ENCODE assay signal across 18 cellular contexts in genomic region chr15:98226578-98226977, GRCh38.
DNase-seq lines count a peak whose midpoint lies in the region; ATAC-seq, FAIRE-seq and TF ChIP-seq lines count a peak whose summit lies in the region.
"Had no signal": no experiment of that assay in that cellular context is flagged by ENCODE, and none has a peak within 500 bp of the region (broad histone marks: within the 10 kb centered on the region; RNA-seq: fewer than 3 reads in every experiment).

No MANE protein-coding gene starts in this region.

- no peaks in the 10 kb centered on the region for H3K9me3 Mint-ChIP-seq in activated CD4-positive, alpha-beta T cell treated with anti-CD3 and anti-CD28 coated beads, Interleukin-2, amount 10 ng/mL, durations not matched to agents 7 days and 5 days
- H3K9me3 Mint-ChIP-seq: CD4-positive, alpha-beta T cell; HFFc6 had no signal

- no peaks in the 10 kb centered on the region for H3K36me3 Mint-ChIP-seq in activated CD4-positive, alpha-beta T cell treated with anti-CD3 and anti-CD28 coated beads, Interleukin-2, amount 10 ng/mL, durations not matched to agents 7 days and 5 days (ENCODE audit: low read depth)

- no peak overlapping the region for H4K12ac ChIP-seq in trophoblast cell (ENCODE audit: low read depth, low read length)

- peaks cover 0 to 3% of the 10 kb centered on the region in 2 experiments for H3K4me1 ChIP-seq in trophoblast cell (ENCODE audit: control insufficient read depth in 1 of 2, insufficient read depth in 2 of 2, low read length in 2 of 2)

- no peak overlapping the region for H2AFZ ChIP-seq in trophoblast cell (ENCODE audit: insufficient read depth, low read length, poor library complexity)

- H3K23ac ChIP-seq in trophoblast cell (ENCODE audit: low read length), result no peak overlapping the region

- H3K4me1 Mint-ChIP-seq in activated CD4-positive, alpha-beta T cell treated with anti-CD3 and anti-CD28 coated beads, Interleukin-2, amount 10 ng/mL, durations not matched to agents 7 days and 5 days, result no peaks in the 10 kb centered on the region
- H3K4me1 Mint-ChIP-seq: B cell had no signal

- no peak overlapping the region for H2BK120ac ChIP-seq in trophoblast cell (ENCODE audit: insufficient read depth, low read length, poor library complexity)

- peaks cover 4% of the 10 kb centered on the region for H3K27me3 Mint-ChIP-seq in activated CD4-positive, alpha-beta T cell treated with anti-CD3 and anti-CD28 coated beads, Interleukin-2, amount 10 ng/mL, durations not matched to agents 7 days and 5 days
- H3K27me3 Mint-ChIP-seq: B cell had no signal

- H3K4me3 Mint-ChIP-seq in activated CD4-positive, alpha-beta T cell treated with anti-CD3 and anti-CD28 coated beads, Interleukin-2, amount 10 ng/mL, durations not matched to agents 7 days and 5 days, result no peak overlapping the region
- H3K4me3 Mint-ChIP-seq: B cell; CD4-positive, alpha-beta T cell; HFFc6 had no signal

- H2BK12ac ChIP-seq in trophoblast cell (ENCODE audit: low read length), result no peak overlapping the region

- no peak overlapping the region for H2BK5ac ChIP-seq in trophoblast cell (ENCODE audit: low read depth, low read length, poor library complexity)

- H3K36me3 ChIP-seq in bronchial epithelial cell (ENCODE audit: control insufficient read depth, insufficient read depth, low read length) (no peaks in the 10 kb centered on the region), trophoblast cell (ENCODE audit: control insufficient read depth in 1 of 2, insufficient read depth in 2 of 2, low read length in 2 of 2) (no peaks in the 10 kb centered on the region)

- no peak overlapping the region for H3K9ac ChIP-seq in trophoblast cell (ENCODE audit: low read length)

- no peak overlapping the region for H4K91ac ChIP-seq in trophoblast cell (ENCODE audit: low read depth, low read length)

- no peak overlapping the region for H3K27ac ChIP-seq in trophoblast cell (ENCODE audit: low read depth, low read length)

- H3K27ac Mint-ChIP-seq in activated CD4-positive, alpha-beta T cell treated with anti-CD3 and anti-CD28 coated beads, Interleukin-2, amount 10 ng/mL, durations not matched to agents 7 days and 5 days, result no peak overlapping the region
- H3K27ac Mint-ChIP-seq: B cell; CD4-positive, alpha-beta T cell; HFFc6 had no signal

- H4K8ac ChIP-seq in trophoblast cell (ENCODE audit: low read depth, low read length), result no peak overlapping the region

- no peak overlapping the region for H3K14ac ChIP-seq in trophoblast cell (ENCODE audit: low read length)

- CTCF ChIA-PET in activated CD4-positive, alpha-beta T cell treated with anti-CD3 and anti-CD28 coated beads, Interleukin-2, amount 10 ng/mL, durations not matched to agents 7 days and 5 days (lab: Charles Lee), result interaction anchor here (0.6 kb wide), 1 partner anchor 1336 kb away, joined by 3 read pairs; no protein-coding TSS in a partner anchor

- no CpG with 5 or more reads among the region's 2 CpGs for WGBS in trophoblast cell (ENCODE audit: extremely low coverage, insufficient coverage, insufficient read length)

- H3K79me2 ChIP-seq in trophoblast cell (ENCODE audit: control insufficient read depth, insufficient read depth, low read length, poor library complexity), result no peaks in the 10 kb centered on the region

- FAIRE-seq in bronchial epithelial cell (lab: Jason Lieb, UNC), result no peak
- FAIRE-seq: A204.1, GM12878, GM18507, H1 had no signal

- H3K9me3 ChIP-seq in trophoblast cell (ENCODE audit: insufficient read depth, low read depth, low read length), result no peaks in the 10 kb centered on the region

- POLR2A ChIA-PET in activated CD4-positive, alpha-beta T cell treated with anti-CD3 and anti-CD28 coated beads, Interleukin-2, amount 10 ng/mL, durations not matched to agents 7 days and 5 days (lab: Charles Lee), result no interaction called here

- H3K27me3 ChIP-seq in bronchial epithelial cell (ENCODE audit: control insufficient read depth, insufficient read depth, low read length), result no peaks in the 10 kb centered on the region
- no peaks in the 10 kb centered on the region for H3K27me3 ChIP-seq in trophoblast cell (ENCODE audit: insufficient read depth, low read length)

- no peak overlapping the region for H3K4me2 ChIP-seq in trophoblast cell (ENCODE audit: low read length)

- TF ChIP-seq CTCF in bronchial epithelial cell (IDR thresholded peaks at IDR 0.05; ENCODE audit: insufficient read depth, low read length, severe bottlenecking), result no peak

- DNase-seq in M059J (ENCODE audit: low read depth) (peak; percentile 15), bronchial epithelial cell (ENCODE audit: low read depth) (peak; percentile 33), foreskin melanocyte (peak; percentile 25), trophoblast cell (peak; percentile 27 to 35), inferior parietal cortex (ENCODE audit: extremely low spot score) (no peak)
- no peak for DNase-seq in activated CD4-positive, alpha-beta T cell treated with anti-CD3 and anti-CD28 coated beads, Interleukin-2, amount 10 ng/mL, durations not matched to agents 7 days and 5 days
- DNase-seq: C1 segment of cervical spinal cord; Calu3; CD4-positive, alpha-beta T cell; DMS 273 treated with DMSO at 0.1 percent for 48 hours; HCEC 1CT; HFFc6 had no signal

- no peak overlapping the region for H3K18ac ChIP-seq in trophoblast cell (ENCODE audit: low read length)

- H3K4me3 ChIP-seq in bronchial epithelial cell (ENCODE audit: low read depth, low read length), result no peak overlapping the region
- no peak overlapping the region for H3K4me3 ChIP-seq in trophoblast cell (ENCODE audit: low read depth, low read length)
- H3K4me3 ChIP-seq: GM12878 had no signal

- no peak overlapping the region for H3K4ac ChIP-seq in trophoblast cell (ENCODE audit: low read depth, low read length)

- no peak overlapping the region for H2AK5ac ChIP-seq in trophoblast cell (ENCODE audit: low read length)

- ATAC-seq in GM21737 (IDR thresholded peaks at IDR 0.05; ENCODE audit: unreplicated experiment), result no peak
- ATAC-seq: GM12878 had no signal

- no peaks in the 10 kb centered on the region for H3K79me1 ChIP-seq in trophoblast cell (ENCODE audit: low read length)

Comparison
In these comparisons a context has a peak if more than half of its experiments do, and no peak if none do; other contexts are left out.
1. DNase-seq: peak in M059J (single experiment), bronchial epithelial cell (single experiment), foreskin melanocyte (single experiment) and trophoblast cell (2 of 2); none in inferior parietal cortex (single experiment) and activated CD4-positive, alpha-beta T cell treated with anti-CD3 and anti-CD28 coated beads, Interleukin-2, amount 10 ng/mL, durations not matched to agents 7 days and 5 days (single experiment).